ENCODE assay signal across 25 cellular contexts in the genomic region with DNA sequence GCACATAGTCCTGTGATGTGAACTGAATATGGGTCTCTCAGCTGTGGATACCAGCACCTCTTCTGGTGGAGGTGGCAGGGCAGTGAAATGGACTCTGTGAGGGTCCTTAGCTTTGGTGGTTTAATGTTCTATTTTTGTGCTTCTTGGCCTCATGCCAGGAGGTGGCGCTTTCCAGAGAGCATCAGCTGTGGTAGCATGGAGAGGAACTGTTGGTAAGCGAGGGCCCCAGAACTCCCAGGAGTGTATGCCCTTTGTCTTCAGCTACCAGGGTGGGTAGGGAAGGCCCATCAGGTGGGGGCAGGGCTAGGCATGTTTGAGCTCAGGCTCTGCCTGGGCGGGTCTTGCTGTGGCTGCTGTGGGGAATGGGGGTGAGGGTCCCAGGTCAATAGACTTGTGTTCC.
A peak's percentile ranks its signal among the peaks of the same experiment; 100 is the strongest.
DNase-seq lines count a peak whose midpoint lies in the region; ATAC-seq and TF ChIP-seq lines count a peak whose summit lies in the region.
"Had no signal": no experiment of that assay in that cellular context is flagged by ENCODE, and none has a peak within 500 bp of the region (broad histone marks: within the 10 kb centered on the region; RNA-seq: fewer than 3 reads in every experiment).

No MANE protein-coding gene starts in this region.

- ATAC-seq in WTC11 (peak; percentile 73), GM19452 (IDR thresholded peaks at IDR 0.05; ENCODE audit: unreplicated experiment) (no peak)
- ATAC-seq: activated naive CD4-positive, alpha-beta T cell treated with anti-CD3 and anti-CD28 coated beads, Interleukin-2, amount 50 U/mL, for 72 hours; effector memory CD8-positive, alpha-beta T cell; esophagus mucosa; heart right ventricle; PC-3; right cardiac atrium; upper lobe of right lung had no signal

- H4K8ac ChIP-seq in H9 (replicated peaks; ENCODE audit: insufficient read length, low read depth, low read length): no peak overlapping the region

- no peak overlapping the region for H3T11ph ChIP-seq in H9 (ENCODE audit: low read length)

- no peak overlapping the region for H3K18ac ChIP-seq in H9 (ENCODE audit: insufficient read length, low read depth, low read length)

- H3K23me2 ChIP-seq in H9 (ENCODE audit: insufficient read length, low read depth, low read length, poor library complexity, severe bottlenecking): no peaks in the 10 kb centered on the region

- H3K4me3 Mint-ChIP-seq in H9 (no peak overlapping the region), WTC11 (no peak overlapping the region)

- DNase-seq in NCI-H82 (lab: John Stamatoyannopoulos, UW): peak; percentile 8
- DNase-seq in NCI-H82 treated with DMSO at 0.1 percent for 48 hours (lab: John Stamatoyannopoulos, UW; ENCODE audit: unreplicated experiment): no peak
- DNase-seq in H9: peak; percentile 68
- peak; percentile 44 for DNase-seq in WTC11 (ENCODE audit: low spot score)
- DNase-seq in myocyte (ENCODE audit: low read depth): peak; percentile 9
- DNase-seq in lower leg skin (ENCODE audit: low spot score in 2 of 2): no peak
- no peak for DNase-seq in activated CD4-positive, alpha-beta T cell treated with anti-CD3 and anti-CD28 coated beads for 48 hours
- DNase-seq: activated CD4-positive, alpha-beta T cell treated with anti-CD3 and anti-CD28 coated beads, Interleukin-2, amount 50 U/mL, for 1 hour; activated CD8-positive, alpha-beta memory T cell treated with anti-CD3 and anti-CD28 coated beads, Interleukin-2, amount 50 U/mL, for 48 hours; effector memory CD8-positive, alpha-beta T cell; foreskin fibroblast; heart right ventricle; Karpas-422; NCI-H1694; NCI-H774; PC-3; spleen; T1000; upper lobe of right lung had no signal

- no peaks in the 10 kb centered on the region for H3K79me1 ChIP-seq in H9 (ENCODE audit: insufficient read depth, low read depth, low read length, poor library complexity, severe bottlenecking)

- H3K27me3 Mint-ChIP-seq in H9 (ENCODE audit: low read depth) (0 out of 2 replicates have a peak, but pooled peaks cover 1% of the 10 kb centered on the region), WTC11 (ENCODE audit: low read depth) (0 out of 2 replicates have a peak, but pooled peaks cover 3% of the 10 kb centered on the region)
- H3K27me3 Mint-ChIP-seq: effector memory CD8-positive, alpha-beta T cell had no signal

- no peak overlapping the region for H2BK20ac ChIP-seq in H9 (ENCODE audit: low read depth, low read length, poor library complexity, severe bottlenecking)

- no peak overlapping the region for H3K4ac ChIP-seq in H9 (ENCODE audit: low read depth, low read length)

- no peak overlapping the region for H2BK15ac ChIP-seq in H9 (ENCODE audit: low read depth, low read length)

- no peak overlapping the region for H3K27ac ChIP-seq in H9 (ENCODE audit: insufficient read length, low read depth, low read length)
- H3K27ac ChIP-seq: coronary artery, heart right ventricle, spleen, upper lobe of right lung had no signal

- CTCF ChIA-PET in WTC11 (lab: Charles Lee): interaction anchor here (1.0 to 1.2 kb wide), 4 partner anchors 14 to 99 kb away, joined by 3 to 4 read pairs (median 3); no protein-coding TSS in a partner anchor

- H3K27ac Mint-ChIP-seq in H9: peak overlapping the region in 1 of 3 experiments; percentile 95; a peak in 2 of 7 replicates
- H3K27ac Mint-ChIP-seq in WTC11: no peak overlapping the region
- H3K27ac Mint-ChIP-seq: activated naive CD4-positive, alpha-beta T cell treated with anti-CD3 and anti-CD28 coated beads, Interleukin-2, amount 50 U/mL, for 72 hours; activated T-helper 2 cell treated with anti-CD3 and anti-CD28 coated beads, Interferon-gamma antibody, Interleukin-2, Interleukin-4, amounts not matched to agents 10 μg/mL and 5 μg/mL and 100 μg/mL, durations not matched to agents 14 hours and 24 hours and 36 hours had no signal

- H3K4me1 ChIP-seq in H9 (ENCODE audit: insufficient read depth, low read length): no peaks in the 10 kb centered on the region
- H3K4me1 ChIP-seq: heart right ventricle, spleen, upper lobe of right lung had no signal

- H3K14ac ChIP-seq in H9 (ENCODE audit: insufficient read depth, low read length): no peak overlapping the region

- POLR2A ChIA-PET in WTC11 (lab: Charles Lee): no interaction called here

- no peak overlapping the region for H4K5ac ChIP-seq in H9 (ENCODE audit: insufficient read length, low read depth, low read length)

- no peak overlapping the region for H2AFZ ChIP-seq in H9 (ENCODE audit: low read length)

- no peaks in the 10 kb centered on the region for H3K79me2 ChIP-seq in H9 (ENCODE audit: insufficient read depth, low read length)

- no peaks in the 10 kb centered on the region for H3K27me3 ChIP-seq in H9 (ENCODE audit: insufficient read depth, low read length)
- H3K27me3 ChIP-seq: heart right ventricle, spleen, upper lobe of right lung had no signal

- no peak overlapping the region for H2BK120ac ChIP-seq in H9 (ENCODE audit: low read depth, low read length, poor library complexity, severe bottlenecking)

- H2BK5ac ChIP-seq in H9 (ENCODE audit: insufficient read length, low read length): no peak overlapping the region

- no peaks in the 10 kb centered on the region for H4K20me1 ChIP-seq in H9 (ENCODE audit: control insufficient read depth, insufficient read depth, insufficient read length)

- WGBS in H9 (ENCODE audit: extremely low coverage, insufficient read length, low lambda C conversion rate): no CpG with 5 or more reads among the region's 3 CpGs
- WGBS in lower leg skin, 2 donors: 76 to 100% methylated on average over 2 of the region's 3 CpGs

- intact Hi-C loops in lower leg skin (cut with DNase I; ENCODE audit: low total_unique reads): no loop called here

- H3K4me1 Mint-ChIP-seq in H9 (peaks cover 2 to 4% of the 10 kb centered on the region in 2 experiments; a peak in 2 of 4 replicates), WTC11 (peaks cover 8% of the 10 kb centered on the region; the same call in 1 of the 2 replicates)

- no peak overlapping the region for H3K23ac ChIP-seq in H9 (ENCODE audit: insufficient read length, low read depth, low read length)

- H3K4me3 ChIP-seq in lower leg skin (ENCODE audit: low read depth, poor library complexity, severe bottlenecking): no peak overlapping the region
- H3K4me3 ChIP-seq: coronary artery, heart right ventricle, spleen, upper lobe of right lung had no signal

- H2AK5ac ChIP-seq in H9 (ENCODE audit: insufficient read length, low read length): no peak overlapping the region

- H3K9me3 Mint-ChIP-seq in H9: peaks cover 14 to 24% of the 10 kb centered on the region in 2 experiments
- peaks cover 44% of the 10 kb centered on the region for H3K9me3 Mint-ChIP-seq in WTC11

- H3K9ac ChIP-seq in H9 (ENCODE audit: extremely low read depth, insufficient read length, low read length): no peak overlapping the region

- TF ChIP-seq CTCF in H9 (conservative IDR thresholded peaks at IDR 0.05) (peak; percentile 42; the same call in 2 of the 3 replicates), WTC11 (IDR thresholded peaks at IDR 0.05) (no peak), lower leg skin (IDR thresholded peaks at IDR 0.05) (no peak)

- no peak overlapping the region for H3K4me2 ChIP-seq in H9 (ENCODE audit: insufficient read depth, insufficient read length, low read length)

- no peak overlapping the region for H3K56ac ChIP-seq in H9 (ENCODE audit: insufficient read length, low read depth, low read length)

- no peaks in the 10 kb centered on the region for H3K9me3 ChIP-seq in H9 (ENCODE audit: control insufficient read depth, low read depth, low read length)
- H3K9me3 ChIP-seq: upper lobe of right lung had no signal

- peaks cover 3 to 12% (median 8%) of the 10 kb centered on the region in 3 experiments; a peak in 4 of 7 replicates for H3K36me3 Mint-ChIP-seq in H9 (ENCODE audit: insufficient read depth in 1 of 3, low read depth in 3 of 3)
- peaks cover 17% of the 10 kb centered on the region for H3K36me3 Mint-ChIP-seq in WTC11

- no peak overlapping the region for H4K91ac ChIP-seq in H9 (ENCODE audit: insufficient read length, low read depth, low read length)

- H2BK12ac ChIP-seq in H9 (ENCODE audit: insufficient read length, low read depth, low read length): no peak overlapping the region

- no peak for TF ChIP-seq POLR2A in lower leg skin (IDR thresholded peaks at IDR 0.05)

TF ChIP-seq in WTC11, 78 proteins besides CTCF, POLR2A, EP300 and RAD21 (continues in another document):
- TF ChIP-seq, protein P1, sequence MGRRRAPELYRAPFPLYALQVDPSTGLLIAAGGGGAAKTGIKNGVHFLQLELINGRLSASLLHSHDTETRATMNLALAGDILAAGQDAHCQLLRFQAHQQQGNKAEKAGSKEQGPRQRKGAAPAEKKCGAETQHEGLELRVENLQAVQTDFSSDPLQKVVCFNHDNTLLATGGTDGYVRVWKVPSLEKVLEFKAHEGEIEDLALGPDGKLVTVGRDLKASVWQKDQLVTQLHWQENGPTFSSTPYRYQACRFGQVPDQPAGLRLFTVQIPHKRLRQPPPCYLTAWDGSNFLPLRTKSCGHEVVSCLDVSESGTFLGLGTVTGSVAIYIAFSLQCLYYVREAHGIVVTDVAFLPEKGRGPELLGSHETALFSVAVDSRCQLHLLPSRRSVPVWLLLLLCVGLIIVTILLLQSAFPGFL (CRISPR knock-in tag; IDR thresholded peaks at IDR 0.05; ENCODE audit: borderline replicate concordance): no peak

Comparison
In these comparisons a context has a peak if more than half of its experiments do, and no peak if none do; other contexts are left out.
1. DNase-seq: peak in NCI-H82 (single experiment), H9 (single experiment), WTC11 (single experiment) and myocyte (single experiment); none in NCI-H82 treated with DMSO at 0.1 percent for 48 hours (single experiment), lower leg skin (0 of 2) and activated CD4-positive, alpha-beta T cell treated with anti-CD3 and anti-CD28 coated beads for 48 hours (single experiment).